Comparison of ENCODE assay signal across 27 cellular contexts in genomic region chr9:135330685-135331590, GRCh38.
A peak's percentile ranks its signal among the peaks of the same experiment; 100 is the strongest.
DNase-seq lines count a peak whose midpoint lies in the region; ATAC-seq, FAIRE-seq and TF ChIP-seq lines count a peak whose summit lies in the region.
"Had no signal": no experiment of that assay in that cellular context is flagged by ENCODE, and none has a peak within 500 bp of the region (broad histone marks: within the 10 kb centered on the region; RNA-seq: fewer than 3 reads in every experiment).

No MANE protein-coding gene starts in this region.

- H3K9me3 Mint-ChIP-seq in activated CD8-positive, alpha-beta memory T cell treated with anti-CD3 and anti-CD28 coated beads, Interleukin-2, amount 10 ng/mL, durations not matched to agents 7 days and 5 days (ENCODE audit: low read depth): no peaks in the 10 kb centered on the region
- no peaks in the 10 kb centered on the region for H3K9me3 Mint-ChIP-seq in natural killer cell
- H3K9me3 Mint-ChIP-seq: activated naive CD4-positive, alpha-beta T cell treated with anti-CD3 and anti-CD28 coated beads, Interleukin-2, amount 10 ng/mL, durations not matched to agents 7 days and 5 days; CD8-positive, alpha-beta memory T cell; memory B cell had no signal

- FAIRE-seq in urothelium cell line (lab: Jason Lieb, UNC): peak; percentile 85
- FAIRE-seq: frontal cortex, GM18507, GM19239 had no signal

- H3K4me1 Mint-ChIP-seq in activated CD8-positive, alpha-beta memory T cell treated with anti-CD3 and anti-CD28 coated beads, Interleukin-2, amount 10 ng/mL, durations not matched to agents 7 days and 5 days: no peaks in the 10 kb centered on the region
- H3K4me1 Mint-ChIP-seq in natural killer cell: no peaks in the 10 kb centered on the region
- H3K4me1 Mint-ChIP-seq: activated naive CD4-positive, alpha-beta T cell treated with anti-CD3 and anti-CD28 coated beads, Interleukin-2, amount 10 ng/mL, durations not matched to agents 7 days and 5 days; B cell; CD8-positive, alpha-beta memory T cell; memory B cell had no signal

- no peaks in the 10 kb centered on the region for H3K27me3 Mint-ChIP-seq in activated CD8-positive, alpha-beta memory T cell treated with anti-CD3 and anti-CD28 coated beads, Interleukin-2, amount 10 ng/mL, durations not matched to agents 7 days and 5 days
- peaks cover 7 to 9% of the 10 kb centered on the region in 2 donors for H3K27me3 Mint-ChIP-seq in natural killer cell (ENCODE audit: low read depth in 2 of 2)
- H3K27me3 Mint-ChIP-seq: activated naive CD4-positive, alpha-beta T cell treated with anti-CD3 and anti-CD28 coated beads, Interleukin-2, amount 10 ng/mL, durations not matched to agents 7 days and 5 days had no signal

- intact Hi-C loops in Right ventricle myocardium inferior (cut with DNase I): no loop called here
- intact Hi-C loops in left cardiac atrium (cut with DNase I): no loop called here
- intact Hi-C loops in natural killer cell (cut with micrococcal nuclease): no loop called here

- no peaks in the 10 kb centered on the region for H3K36me3 Mint-ChIP-seq in activated CD8-positive, alpha-beta memory T cell treated with anti-CD3 and anti-CD28 coated beads, Interleukin-2, amount 10 ng/mL, durations not matched to agents 7 days and 5 days
- no peaks in the 10 kb centered on the region for H3K36me3 Mint-ChIP-seq in natural killer cell
- H3K36me3 Mint-ChIP-seq: activated naive CD4-positive, alpha-beta T cell treated with anti-CD3 and anti-CD28 coated beads, Interleukin-2, amount 10 ng/mL, durations not matched to agents 7 days and 5 days; CD8-positive, alpha-beta memory T cell; memory B cell had no signal

- CTCF ChIA-PET in activated CD8-positive, alpha-beta memory T cell treated with anti-CD3 and anti-CD28 coated beads, Interleukin-2, amount 10 ng/mL, durations not matched to agents 7 days and 5 days (lab: Charles Lee): no interaction called here

- TF ChIP-seq CTCF in natural killer cell (IDR thresholded peaks at IDR 0.05): no peak

- no peak overlapping the region for H3K4me3 Mint-ChIP-seq in activated CD8-positive, alpha-beta memory T cell treated with anti-CD3 and anti-CD28 coated beads, Interleukin-2, amount 10 ng/mL, durations not matched to agents 7 days and 5 days
- H3K4me3 Mint-ChIP-seq in natural killer cell: no peak overlapping the region
- H3K4me3 Mint-ChIP-seq: activated naive CD4-positive, alpha-beta T cell treated with anti-CD3 and anti-CD28 coated beads, Interleukin-2, amount 10 ng/mL, durations not matched to agents 7 days and 5 days; B cell; CD8-positive, alpha-beta memory T cell; GM23338; memory B cell; nephron progenitor cell had no signal

- ATAC-seq in Right ventricle myocardium inferior (no peak), left cardiac atrium (no peak), natural killer cell (no peak), HG02973 (IDR thresholded peaks at IDR 0.05; ENCODE audit: unreplicated experiment) (no peak)
- no peak for ATAC-seq in activated CD8-positive, alpha-beta memory T cell treated with anti-CD3 and anti-CD28 coated beads, Interleukin-2, amount 10 ng/mL, durations not matched to agents 7 days and 5 days
- ATAC-seq: body of pancreas; left colon; stimulated activated naive CD8-positive, alpha-beta T cell treated with anti-CD3 and anti-CD28 coated beads, Interleukin-15, Interleukin-2, amounts not matched to agents 100 U/mL and 50 U/mL, for 24 hours had no signal

- DNase-seq in Right ventricle myocardium inferior (ENCODE audit: missing footprints) (peak; percentile 47), left cardiac atrium (no peak), natural killer cell (peak; percentile 8), urothelium cell line (ENCODE audit: low spot score) (no peak), medulla oblongata (ENCODE audit: extremely low spot score) (no peak), T1000 (lab: John Stamatoyannopoulos, UW) (no peak)
- DNase-seq in activated CD8-positive, alpha-beta memory T cell treated with anti-CD3 and anti-CD28 coated beads, Interleukin-2, amount 10 ng/mL, durations not matched to agents 7 days and 5 days: peak; percentile 19
- DNase-seq: ACHN; activated naive CD4-positive, alpha-beta T cell treated with anti-CD3 and anti-CD28 coated beads, Interleukin-2, amount 10 ng/mL, durations not matched to agents 7 days and 5 days; CD8-positive, alpha-beta memory T cell; EL; hippocampal formation; left colon; MM.1S; nephron progenitor cell; NK-92 treated with Interleukin-12 subunit alpha and Interleukin-12 subunit beta, amount 100 ng/mL, for 24 hours; Right ventricle myocardium superior; stimulated activated CD4-positive, alpha-beta T cell treated with anti-CD3 and anti-CD28 coated beads, Interleukin-1b, Interleukin-23, amount 100 ng/mL, for 48 hours; stimulated activated naive CD8-positive, alpha-beta T cell treated with anti-CD3 and anti-CD28 coated beads, Interleukin-15, Interleukin-2, amounts not matched to agents 100 U/mL and 50 U/mL, for 24 hours had no signal

- no peak overlapping the region for H3K27ac Mint-ChIP-seq in activated CD8-positive, alpha-beta memory T cell treated with anti-CD3 and anti-CD28 coated beads, Interleukin-2, amount 10 ng/mL, durations not matched to agents 7 days and 5 days
- H3K27ac Mint-ChIP-seq in natural killer cell: no peak overlapping the region
- H3K27ac Mint-ChIP-seq: activated naive CD4-positive, alpha-beta T cell treated with anti-CD3 and anti-CD28 coated beads, Interleukin-2, amount 10 ng/mL, durations not matched to agents 7 days and 5 days; B cell; CD8-positive, alpha-beta memory T cell; GM23338; memory B cell; nephron progenitor cell had no signal

Comparison
In these comparisons a context has a peak if more than half of its experiments do, and no peak if none do; other contexts are left out.
1. DNase-seq: peak in Right ventricle myocardium inferior (single experiment), activated CD8-positive, alpha-beta memory T cell treated with anti-CD3 and anti-CD28 coated beads, Interleukin-2, amount 10 ng/mL, durations not matched to agents 7 days and 5 days (single experiment) and natural killer cell (single experiment); none in left cardiac atrium (single experiment), urothelium cell line (single experiment), medulla oblongata (single experiment) and T1000 (single experiment).